In genomic region chr6:26514984-26515383, GRCh38 we compare ENCODE assay signal across 1 cellular context.
A peak's percentile ranks its signal among the peaks of the same experiment; 100 is the strongest.
TF ChIP-seq lines count a peak whose summit lies in the region.

No MANE protein-coding gene starts in this region.

TF ChIP-seq in HepG2, 621 proteins besides CTCF, POLR2A, EP300 and RAD21 (continued from another document and continues in another):
- TF ChIP-seq ZBTB26 (CRISPR knock-in tag; IDR thresholded peaks at IDR 0.05; ENCODE audit: borderline replicate concordance): no peak
- no peak for TF ChIP-seq FOSL1 (CRISPR knock-in tag; IDR thresholded peaks at IDR 0.05; ENCODE audit: borderline replicate concordance)
- no peak for TF ChIP-seq ZNF280B (CRISPR knock-in tag; IDR thresholded peaks at IDR 0.05; ENCODE audit: borderline replicate concordance)
- no peak; the same call in 1 of the 2 replicates for TF ChIP-seq ZNF646 (CRISPR knock-in tag; IDR thresholded peaks at IDR 0.05)
- TF ChIP-seq ZIK1 (CRISPR knock-in tag; IDR thresholded peaks at IDR 0.05; ENCODE audit: borderline replicate concordance, low read depth): no peak
- TF ChIP-seq PTBP1 (IDR thresholded peaks at IDR 0.05; ENCODE audit: low read depth, low read length, poor library complexity, severe bottlenecking): no peak
- peak; percentile 32; the same call in 1 of the 2 replicates for TF ChIP-seq FOXO1 (CRISPR knock-in tag; IDR thresholded peaks at IDR 0.05)
- no peak for TF ChIP-seq ZNF609 (CRISPR knock-in tag; IDR thresholded peaks at IDR 0.05; ENCODE audit: borderline replicate concordance)
- TF ChIP-seq SIN3A (IDR thresholded peaks at IDR 0.05; ENCODE audit: borderline replicate concordance, low read depth, low read length): no peak
- TF ChIP-seq NCOA2 (CRISPR knock-in tag; IDR thresholded peaks at IDR 0.05): peak; percentile 71
- no peak for TF ChIP-seq ZNF546 (CRISPR knock-in tag; conservative IDR thresholded peaks at IDR 0.05)
- TF ChIP-seq HOXA7 (CRISPR knock-in tag; IDR thresholded peaks at IDR 0.05): no peak
- TF ChIP-seq ZBTB37 (CRISPR knock-in tag; IDR thresholded peaks at IDR 0.05): no peak
- no peak for TF ChIP-seq HNRNPL (IDR thresholded peaks at IDR 0.05; ENCODE audit: low read depth, low read length)
- TF ChIP-seq EHMT2 (IDR thresholded peaks at IDR 0.05; ENCODE audit: borderline replicate concordance, low read depth, low read length): peak; percentile 84; the same call in 1 of the 2 replicates
- TF ChIP-seq MAZ (IDR thresholded peaks at IDR 0.05; ENCODE audit: borderline replicate concordance, low read depth, low read length): no peak
- TF ChIP-seq MAZ (CRISPR knock-in tag; IDR thresholded peaks at IDR 0.05; ENCODE audit: low read depth): no peak
- TF ChIP-seq JUN (CRISPR knock-in tag; IDR thresholded peaks at IDR 0.05): peak; percentile 92
- TF ChIP-seq YY1 (IDR thresholded peaks at IDR 0.05; ENCODE audit: insufficient read depth, insufficient replicate concordance, low read depth, low read length): peak; percentile 90
- no peak for TF ChIP-seq CCDC6 (CRISPR knock-in tag; IDR thresholded peaks at IDR 0.05)
- no peak for TF ChIP-seq DNMT1 (CRISPR knock-in tag; IDR thresholded peaks at IDR 0.05)
- TF ChIP-seq CENPT (CRISPR knock-in tag; IDR thresholded peaks at IDR 0.05; ENCODE audit: low read depth): no peak
- no peak for TF ChIP-seq SALL2 (CRISPR knock-in tag; IDR thresholded peaks at IDR 0.05)
- no peak for TF ChIP-seq MAX (IDR thresholded peaks at IDR 0.05)
- TF ChIP-seq NFKB2 (CRISPR knock-in tag; IDR thresholded peaks at IDR 0.05; ENCODE audit: borderline replicate concordance): no peak
- TF ChIP-seq SMC3 (IDR thresholded peaks at IDR 0.05; ENCODE audit: low read length): no peak
- TF ChIP-seq ZNF691 (CRISPR knock-in tag; IDR thresholded peaks at IDR 0.05; ENCODE audit: borderline replicate concordance, low read depth): no peak
- TF ChIP-seq ZBTB33 (CRISPR knock-in tag; IDR thresholded peaks at IDR 0.05): peak; percentile 89
- no peak for TF ChIP-seq FOXK2 (IDR thresholded peaks at IDR 0.05)
- no peak for TF ChIP-seq ZNF225 (CRISPR knock-in tag; IDR thresholded peaks at IDR 0.05)
- TF ChIP-seq ZNF569 (CRISPR knock-in tag; IDR thresholded peaks at IDR 0.05; ENCODE audit: borderline replicate concordance): no peak
- no peak for TF ChIP-seq HNF1A (IDR thresholded peaks at IDR 0.05; ENCODE audit: low read depth)
- no peak; the same call in 1 of the 2 replicates for TF ChIP-seq HNF1A (CRISPR knock-in tag; IDR thresholded peaks at IDR 0.05; ENCODE audit: borderline replicate concordance)
- no peak for TF ChIP-seq ZNF713 (CRISPR knock-in tag; IDR thresholded peaks at IDR 0.05)
- TF ChIP-seq TGIF2 (CRISPR knock-in tag; IDR thresholded peaks at IDR 0.05): no peak
- no peak for TF ChIP-seq ZNF329 (CRISPR knock-in tag; IDR thresholded peaks at IDR 0.05; ENCODE audit: low read depth)
